In genomic region chr4:99949034-99949998, GRCh38 we compare ENCODE assay signal across 1 cellular context.
TF ChIP-seq lines count a peak whose summit lies in the region.

No MANE protein-coding gene starts in this region.

TF ChIP-seq in IMR-90, 13 proteins besides CTCF, POLR2A, EP300 and RAD21 (continued from another document):
- TF ChIP-seq, protein P1, sequence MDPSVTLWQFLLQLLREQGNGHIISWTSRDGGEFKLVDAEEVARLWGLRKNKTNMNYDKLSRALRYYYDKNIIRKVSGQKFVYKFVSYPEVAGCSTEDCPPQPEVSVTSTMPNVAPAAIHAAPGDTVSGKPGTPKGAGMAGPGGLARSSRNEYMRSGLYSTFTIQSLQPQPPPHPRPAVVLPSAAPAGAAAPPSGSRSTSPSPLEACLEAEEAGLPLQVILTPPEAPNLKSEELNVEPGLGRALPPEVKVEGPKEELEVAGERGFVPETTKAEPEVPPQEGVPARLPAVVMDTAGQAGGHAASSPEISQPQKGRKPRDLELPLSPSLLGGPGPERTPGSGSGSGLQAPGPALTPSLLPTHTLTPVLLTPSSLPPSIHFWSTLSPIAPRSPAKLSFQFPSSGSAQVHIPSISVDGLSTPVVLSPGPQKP (IDR thresholded peaks at IDR 0.05; ENCODE audit: borderline replicate concordance, low read depth, low read length) = no peak
- TF ChIP-seq MAFK (IDR thresholded peaks at IDR 0.05; ENCODE audit: low read depth, low read length) (no peak), RCOR1 (IDR thresholded peaks at IDR 0.05; ENCODE audit: insufficient replicate concordance, low read length) (no peak), MXI1 (IDR thresholded peaks at IDR 0.05; ENCODE audit: borderline replicate concordance, low read depth, low read length) (0 out of 2 replicates have a peak, but pooled peaks have one; percentile 7), SMC3 (IDR thresholded peaks at IDR 0.05; ENCODE audit: low read depth, low read length) (peak; percentile 55), CHD1 (IDR thresholded peaks at IDR 0.05; ENCODE audit: low read depth, low read length) (0 out of 2 replicates have a peak, but pooled peaks have one; percentile 57), FOS (IDR thresholded peaks at IDR 0.05; ENCODE audit: low read depth, low read length) (no peak)
